Comparison of ENCODE assay signal across 1 cellular context in genomic region chr14:63603749-63604277, GRCh38.
TF ChIP-seq lines count a peak whose summit lies in the region.

No MANE protein-coding gene starts in this region.

TF ChIP-seq in GM12878, 131 proteins besides CTCF, POLR2A, EP300 and RAD21 (continued from another document):
- peak; percentile 65; the same call in 1 of the 2 replicates for TF ChIP-seq PKNOX1 (IDR thresholded peaks at IDR 0.05)
- peak; percentile 65 for TF ChIP-seq PBX3 (IDR thresholded peaks at IDR 0.05; ENCODE audit: insufficient replicate concordance, low read depth, low read length)
